Comparison of ENCODE assay signal across 1 cellular context in the genomic region with DNA sequence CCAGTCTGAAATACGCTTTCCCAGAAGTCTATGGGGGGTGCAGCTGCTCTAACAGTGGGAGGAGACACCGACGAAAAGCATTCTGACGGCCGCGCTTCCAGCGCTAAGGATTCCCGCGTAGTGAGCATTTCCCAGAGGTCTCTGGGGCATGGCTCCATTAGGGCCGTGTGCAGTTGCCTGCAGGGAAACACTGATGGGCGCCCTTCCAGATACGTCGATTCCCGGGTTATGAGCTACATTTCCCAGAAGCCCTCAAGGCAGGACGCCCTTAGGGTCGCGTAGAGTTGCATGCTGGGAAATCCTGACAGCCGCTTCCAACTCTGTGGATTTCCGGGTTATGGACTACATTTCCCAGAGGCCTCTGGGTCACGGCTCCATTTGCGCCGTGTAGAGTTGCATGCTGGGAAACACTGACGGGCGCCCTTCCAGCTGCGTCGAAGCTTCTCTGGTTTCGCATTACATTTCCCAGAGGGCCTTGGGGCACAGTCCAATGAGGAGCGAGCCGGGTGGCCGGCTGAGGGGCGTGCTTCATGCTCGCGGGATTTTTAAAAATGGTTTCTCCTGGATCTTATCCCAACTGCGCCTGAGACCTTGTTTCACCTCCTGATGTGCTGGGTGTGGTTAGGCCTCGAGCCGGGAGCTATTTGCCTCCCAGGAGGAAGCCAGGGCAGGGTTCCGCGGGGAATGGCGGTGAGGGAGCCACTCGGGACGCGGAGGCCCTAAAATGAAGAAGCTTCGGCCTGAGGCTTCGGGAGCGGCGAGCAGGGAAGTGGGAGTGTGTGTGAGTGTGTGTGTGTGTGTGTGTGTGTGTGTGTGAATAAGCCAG.
TF ChIP-seq lines count a peak whose summit lies in the region.

No MANE protein-coding gene starts in this region.

TF ChIP-seq in HepG2, 621 proteins besides CTCF, POLR2A, EP300 and RAD21 (continued from another document and continues in another):
- peak; percentile 77; the same call in 2 of the 3 replicates for TF ChIP-seq MXI1 (IDR thresholded peaks at IDR 0.05; ENCODE audit: borderline replicate concordance, low read depth, low read length)
- no peak for TF ChIP-seq ZC3H13 (CRISPR knock-in tag; IDR thresholded peaks at IDR 0.05)
- TF ChIP-seq NFYB (CRISPR knock-in tag; IDR thresholded peaks at IDR 0.05): peak; percentile 82
- no peak for TF ChIP-seq KLF11 (CRISPR knock-in tag; IDR thresholded peaks at IDR 0.05)
- TF ChIP-seq SAP130 (CRISPR knock-in tag; IDR thresholded peaks at IDR 0.05; ENCODE audit: low read depth): peak; percentile 96
- TF ChIP-seq GZF1 (CRISPR knock-in tag; IDR thresholded peaks at IDR 0.05): no peak
- TF ChIP-seq, protein P1, sequence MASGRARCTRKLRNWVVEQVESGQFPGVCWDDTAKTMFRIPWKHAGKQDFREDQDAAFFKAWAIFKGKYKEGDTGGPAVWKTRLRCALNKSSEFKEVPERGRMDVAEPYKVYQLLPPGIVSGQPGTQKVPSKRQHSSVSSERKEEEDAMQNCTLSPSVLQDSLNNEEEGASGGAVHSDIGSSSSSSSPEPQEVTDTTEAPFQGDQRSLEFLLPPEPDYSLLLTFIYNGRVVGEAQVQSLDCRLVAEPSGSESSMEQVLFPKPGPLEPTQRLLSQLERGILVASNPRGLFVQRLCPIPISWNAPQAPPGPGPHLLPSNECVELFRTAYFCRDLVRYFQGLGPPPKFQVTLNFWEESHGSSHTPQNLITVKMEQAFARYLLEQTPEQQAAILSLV (CRISPR knock-in tag; IDR thresholded peaks at IDR 0.05; ENCODE audit: borderline replicate concordance): peak; percentile 39; the same call in 1 of the 2 replicates
- TF ChIP-seq, protein P2, sequence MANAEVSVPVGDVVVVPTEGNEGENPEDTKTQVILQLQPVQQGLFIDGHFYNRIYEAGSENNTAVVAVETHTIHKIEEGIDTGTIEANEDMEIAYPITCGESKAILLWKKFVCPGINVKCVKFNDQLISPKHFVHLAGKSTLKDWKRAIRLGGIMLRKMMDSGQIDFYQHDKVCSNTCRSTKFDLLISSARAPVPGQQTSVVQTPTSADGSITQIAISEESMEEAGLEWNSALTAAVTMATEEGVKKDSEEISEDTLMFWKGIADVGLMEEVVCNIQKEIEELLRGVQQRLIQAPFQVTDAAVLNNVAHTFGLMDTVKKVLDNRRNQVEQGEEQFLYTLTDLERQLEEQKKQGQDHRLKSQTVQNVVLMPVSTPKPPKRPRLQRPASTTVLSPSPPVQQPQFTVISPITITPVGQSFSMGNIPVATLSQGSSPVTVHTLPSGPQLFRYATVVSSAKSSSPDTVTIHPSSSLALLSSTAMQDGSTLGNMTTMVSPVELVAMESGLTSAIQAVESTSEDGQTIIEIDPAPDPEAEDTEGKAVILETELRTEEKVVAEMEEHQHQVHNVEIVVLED (CRISPR knock-in tag; IDR thresholded peaks at IDR 0.05; ENCODE audit: borderline replicate concordance): peak; percentile 88
- peak; percentile 64; the same call in 1 of the 2 replicates for TF ChIP-seq MIER3 (CRISPR knock-in tag; IDR thresholded peaks at IDR 0.05; ENCODE audit: borderline replicate concordance)
- TF ChIP-seq KMT2B (CRISPR knock-in tag; IDR thresholded peaks at IDR 0.05): peak; percentile 61; the same call in 1 of the 2 replicates
- TF ChIP-seq PHF8 (CRISPR knock-in tag; IDR thresholded peaks at IDR 0.05): peak; percentile 51; the same call in 1 of the 2 replicates
- TF ChIP-seq SMYD3 (CRISPR knock-in tag; IDR thresholded peaks at IDR 0.05): no peak
- TF ChIP-seq, protein P3, sequence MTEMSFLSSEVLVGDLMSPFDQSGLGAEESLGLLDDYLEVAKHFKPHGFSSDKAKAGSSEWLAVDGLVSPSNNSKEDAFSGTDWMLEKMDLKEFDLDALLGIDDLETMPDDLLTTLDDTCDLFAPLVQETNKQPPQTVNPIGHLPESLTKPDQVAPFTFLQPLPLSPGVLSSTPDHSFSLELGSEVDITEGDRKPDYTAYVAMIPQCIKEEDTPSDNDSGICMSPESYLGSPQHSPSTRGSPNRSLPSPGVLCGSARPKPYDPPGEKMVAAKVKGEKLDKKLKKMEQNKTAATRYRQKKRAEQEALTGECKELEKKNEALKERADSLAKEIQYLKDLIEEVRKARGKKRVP (CRISPR knock-in tag; IDR thresholded peaks at IDR 0.05): 0 out of 4 replicates have a peak, but pooled peaks of 1 of the 2 experiments have one; percentile 13
- no peak for TF ChIP-seq ZFP41 (CRISPR knock-in tag; IDR thresholded peaks at IDR 0.05; ENCODE audit: borderline replicate concordance)
- TF ChIP-seq ZNF143 (CRISPR knock-in tag; IDR thresholded peaks at IDR 0.05): peak; percentile 94
- TF ChIP-seq POGZ (CRISPR knock-in tag; IDR thresholded peaks at IDR 0.05): peak; percentile 77; the same call in 1 of the 2 replicates
- TF ChIP-seq, protein P4, sequence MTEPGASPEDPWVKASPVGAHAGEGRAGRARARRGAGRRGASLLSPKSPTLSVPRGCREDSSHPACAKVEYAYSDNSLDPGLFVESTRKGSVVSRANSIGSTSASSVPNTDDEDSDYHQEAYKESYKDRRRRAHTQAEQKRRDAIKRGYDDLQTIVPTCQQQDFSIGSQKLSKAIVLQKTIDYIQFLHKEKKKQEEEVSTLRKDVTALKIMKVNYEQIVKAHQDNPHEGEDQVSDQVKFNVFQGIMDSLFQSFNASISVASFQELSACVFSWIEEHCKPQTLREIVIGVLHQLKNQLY (CRISPR knock-in tag; IDR thresholded peaks at IDR 0.05): no peak
- TF ChIP-seq MTF1 (CRISPR knock-in tag; IDR thresholded peaks at IDR 0.05): peak; percentile 92; the same call in 1 of the 2 replicates
- TF ChIP-seq SUZ12 (IDR thresholded peaks at IDR 0.05; ENCODE audit: low read depth, low read length): peak; percentile 78
- TF ChIP-seq, protein P5, sequence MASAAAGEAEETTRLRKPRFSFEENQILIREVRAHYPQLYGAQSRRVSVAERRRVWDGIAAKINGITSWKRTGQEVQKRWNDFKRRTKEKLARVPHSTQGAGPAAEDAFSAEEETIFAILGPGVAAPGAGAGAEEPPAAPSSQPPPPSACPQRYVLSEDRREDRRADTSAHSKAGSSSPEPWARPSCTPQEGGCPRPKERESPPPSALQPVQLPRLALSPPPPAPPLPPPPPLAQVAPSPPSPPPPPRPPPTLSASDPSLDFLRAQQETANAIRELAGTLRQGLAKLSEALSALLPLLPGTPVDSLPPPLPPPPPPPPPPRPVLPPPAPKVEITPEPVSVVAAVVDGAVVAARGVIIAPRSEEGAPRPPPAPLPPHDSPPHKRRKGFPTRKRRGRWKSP (CRISPR knock-in tag; IDR thresholded peaks at IDR 0.05): peak; percentile 19; the same call in 1 of the 2 replicates
- TF ChIP-seq, protein P6, sequence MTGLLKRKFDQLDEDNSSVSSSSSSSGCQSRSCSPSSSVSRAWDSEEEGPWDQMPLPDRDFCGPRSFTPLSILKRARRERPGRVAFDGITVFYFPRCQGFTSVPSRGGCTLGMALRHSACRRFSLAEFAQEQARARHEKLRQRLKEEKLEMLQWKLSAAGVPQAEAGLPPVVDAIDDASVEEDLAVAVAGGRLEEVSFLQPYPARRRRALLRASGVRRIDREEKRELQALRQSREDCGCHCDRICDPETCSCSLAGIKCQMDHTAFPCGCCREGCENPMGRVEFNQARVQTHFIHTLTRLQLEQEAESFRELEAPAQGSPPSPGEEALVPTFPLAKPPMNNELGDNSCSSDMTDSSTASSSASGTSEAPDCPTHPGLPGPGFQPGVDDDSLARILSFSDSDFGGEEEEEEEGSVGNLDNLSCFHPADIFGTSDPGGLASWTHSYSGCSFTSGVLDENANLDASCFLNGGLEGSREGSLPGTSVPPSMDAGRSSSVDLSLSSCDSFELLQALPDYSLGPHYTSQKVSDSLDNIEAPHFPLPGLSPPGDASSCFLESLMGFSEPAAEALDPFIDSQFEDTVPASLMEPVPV (CRISPR knock-in tag; IDR thresholded peaks at IDR 0.05): peak; percentile 62; the same call in 1 of the 2 replicates
- peak; percentile 43; the same call in 1 of the 2 replicates for TF ChIP-seq ELF3 (CRISPR knock-in tag; IDR thresholded peaks at IDR 0.05)
- peak; percentile 79; the same call in 1 of the 2 replicates for TF ChIP-seq HOXA3 (CRISPR knock-in tag; IDR thresholded peaks at IDR 0.05)
- TF ChIP-seq, protein P7, sequence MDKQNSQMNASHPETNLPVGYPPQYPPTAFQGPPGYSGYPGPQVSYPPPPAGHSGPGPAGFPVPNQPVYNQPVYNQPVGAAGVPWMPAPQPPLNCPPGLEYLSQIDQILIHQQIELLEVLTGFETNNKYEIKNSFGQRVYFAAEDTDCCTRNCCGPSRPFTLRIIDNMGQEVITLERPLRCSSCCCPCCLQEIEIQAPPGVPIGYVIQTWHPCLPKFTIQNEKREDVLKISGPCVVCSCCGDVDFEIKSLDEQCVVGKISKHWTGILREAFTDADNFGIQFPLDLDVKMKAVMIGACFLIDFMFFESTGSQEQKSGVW (CRISPR knock-in tag; IDR thresholded peaks at IDR 0.05; ENCODE audit: borderline replicate concordance): no peak
- TF ChIP-seq ZNF335 (CRISPR knock-in tag; IDR thresholded peaks at IDR 0.05): 0 out of 2 replicates have a peak, but pooled peaks have one; percentile 21
- TF ChIP-seq FLYWCH1 (CRISPR knock-in tag; IDR thresholded peaks at IDR 0.05): no peak
- 0 out of 2 replicates have a peak, but pooled peaks have one; percentile 39 for TF ChIP-seq MTA1 (CRISPR knock-in tag; IDR thresholded peaks at IDR 0.05; ENCODE audit: borderline replicate concordance)
- TF ChIP-seq HDAC2 (CRISPR knock-in tag; IDR thresholded peaks at IDR 0.05): peak; percentile 33; the same call in 1 of the 2 replicates
- TF ChIP-seq, protein P8, sequence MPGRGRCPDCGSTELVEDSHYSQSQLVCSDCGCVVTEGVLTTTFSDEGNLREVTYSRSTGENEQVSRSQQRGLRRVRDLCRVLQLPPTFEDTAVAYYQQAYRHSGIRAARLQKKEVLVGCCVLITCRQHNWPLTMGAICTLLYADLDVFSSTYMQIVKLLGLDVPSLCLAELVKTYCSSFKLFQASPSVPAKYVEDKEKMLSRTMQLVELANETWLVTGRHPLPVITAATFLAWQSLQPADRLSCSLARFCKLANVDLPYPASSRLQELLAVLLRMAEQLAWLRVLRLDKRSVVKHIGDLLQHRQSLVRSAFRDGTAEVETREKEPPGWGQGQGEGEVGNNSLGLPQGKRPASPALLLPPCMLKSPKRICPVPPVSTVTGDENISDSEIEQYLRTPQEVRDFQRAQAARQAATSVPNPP (CRISPR knock-in tag; IDR thresholded peaks at IDR 0.05): 0 out of 2 replicates have a peak, but pooled peaks have one; percentile 39
- peak; percentile 93 for TF ChIP-seq SIN3B (IDR thresholded peaks at IDR 0.05; ENCODE audit: low read length)
- 0 out of 2 replicates have a peak, but pooled peaks have one; percentile 20 for TF ChIP-seq ZNF501 (CRISPR knock-in tag; IDR thresholded peaks at IDR 0.05)
- TF ChIP-seq KDM2A (CRISPR knock-in tag; IDR thresholded peaks at IDR 0.05; ENCODE audit: borderline replicate concordance, low read depth): peak; percentile 77; the same call in 1 of the 2 replicates
- TF ChIP-seq, protein P9, sequence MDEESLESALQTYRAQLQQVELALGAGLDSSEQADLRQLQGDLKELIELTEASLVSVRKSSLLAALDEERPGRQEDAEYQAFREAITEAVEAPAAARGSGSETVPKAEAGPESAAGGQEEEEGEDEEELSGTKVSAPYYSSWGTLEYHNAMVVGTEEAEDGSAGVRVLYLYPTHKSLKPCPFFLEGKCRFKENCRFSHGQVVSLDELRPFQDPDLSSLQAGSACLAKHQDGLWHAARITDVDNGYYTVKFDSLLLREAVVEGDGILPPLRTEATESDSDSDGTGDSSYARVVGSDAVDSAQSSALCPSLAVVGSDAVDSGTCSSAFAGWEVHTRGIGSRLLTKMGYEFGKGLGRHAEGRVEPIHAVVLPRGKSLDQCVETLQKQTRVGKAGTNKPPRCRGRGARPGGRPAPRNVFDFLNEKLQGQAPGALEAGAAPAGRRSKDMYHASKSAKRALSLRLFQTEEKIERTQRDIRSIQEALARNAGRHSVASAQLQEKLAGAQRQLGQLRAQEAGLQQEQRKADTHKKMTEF (CRISPR knock-in tag; IDR thresholded peaks at IDR 0.05): peak; percentile 62; the same call in 1 of the 2 replicates
- 0 out of 2 replicates have a peak, but pooled peaks have one; percentile 29 for TF ChIP-seq SP4 (CRISPR knock-in tag; IDR thresholded peaks at IDR 0.05)
- TF ChIP-seq, protein P10, sequence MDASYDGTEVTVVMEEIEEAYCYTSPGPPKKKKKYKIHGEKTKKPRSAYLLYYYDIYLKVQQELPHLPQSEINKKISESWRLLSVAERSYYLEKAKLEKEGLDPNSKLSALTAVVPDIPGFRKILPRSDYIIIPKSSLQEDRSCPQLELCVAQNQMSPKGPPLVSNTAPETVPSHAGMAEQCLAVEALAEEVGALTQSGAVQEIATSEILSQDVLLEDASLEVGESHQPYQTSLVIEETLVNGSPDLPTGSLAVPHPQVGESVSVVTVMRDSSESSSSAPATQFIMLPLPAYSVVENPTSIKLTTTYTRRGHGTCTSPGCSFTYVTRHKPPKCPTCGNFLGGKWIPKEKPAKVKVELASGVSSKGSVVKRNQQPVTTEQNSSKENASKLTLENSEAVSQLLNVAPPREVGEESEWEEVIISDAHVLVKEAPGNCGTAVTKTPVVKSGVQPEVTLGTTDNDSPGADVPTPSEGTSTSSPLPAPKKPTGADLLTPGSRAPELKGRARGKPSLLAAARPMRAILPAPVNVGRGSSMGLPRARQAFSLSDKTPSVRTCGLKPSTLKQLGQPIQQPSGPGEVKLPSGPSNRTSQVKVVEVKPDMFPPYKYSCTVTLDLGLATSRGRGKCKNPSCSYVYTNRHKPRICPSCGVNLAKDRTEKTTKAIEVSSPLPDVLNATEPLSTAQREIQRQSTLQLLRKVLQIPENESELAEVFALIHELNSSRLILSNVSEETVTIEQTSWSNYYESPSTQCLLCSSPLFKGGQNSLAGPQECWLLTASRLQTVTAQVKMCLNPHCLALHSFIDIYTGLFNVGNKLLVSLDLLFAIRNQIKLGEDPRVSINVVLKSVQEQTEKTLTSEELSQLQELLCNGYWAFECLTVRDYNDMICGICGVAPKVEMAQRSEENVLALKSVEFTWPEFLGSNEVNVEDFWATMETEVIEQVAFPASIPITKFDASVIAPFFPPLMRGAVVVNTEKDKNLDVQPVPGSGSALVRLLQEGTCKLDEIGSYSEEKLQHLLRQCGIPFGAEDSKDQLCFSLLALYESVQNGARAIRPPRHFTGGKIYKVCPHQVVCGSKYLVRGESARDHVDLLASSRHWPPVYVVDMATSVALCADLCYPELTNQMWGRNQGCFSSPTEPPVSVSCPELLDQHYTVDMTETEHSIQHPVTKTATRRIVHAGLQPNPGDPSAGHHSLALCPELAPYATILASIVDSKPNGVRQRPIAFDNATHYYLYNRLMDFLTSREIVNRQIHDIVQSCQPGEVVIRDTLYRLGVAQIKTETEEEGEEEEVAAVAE (CRISPR knock-in tag; IDR thresholded peaks at IDR 0.05; ENCODE audit: borderline replicate concordance): peak; percentile 66; the same call in 1 of the 2 replicates
- peak; percentile 82 for TF ChIP-seq HCFC1 (IDR thresholded peaks at IDR 0.05; ENCODE audit: low read depth, low read length)
- TF ChIP-seq, protein P11, sequence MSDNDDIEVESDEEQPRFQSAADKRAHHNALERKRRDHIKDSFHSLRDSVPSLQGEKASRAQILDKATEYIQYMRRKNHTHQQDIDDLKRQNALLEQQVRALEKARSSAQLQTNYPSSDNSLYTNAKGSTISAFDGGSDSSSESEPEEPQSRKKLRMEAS (IDR thresholded peaks at IDR 0.05): 0 out of 2 replicates have a peak, but pooled peaks have one; percentile 30
- no peak for TF ChIP-seq ZNF329 (CRISPR knock-in tag; IDR thresholded peaks at IDR 0.05; ENCODE audit: low read depth)
- TF ChIP-seq BHLHE40 (IDR thresholded peaks at IDR 0.05; ENCODE audit: low read length): no peak
- TF ChIP-seq SP140L (CRISPR knock-in tag; IDR thresholded peaks at IDR 0.05; ENCODE audit: borderline replicate concordance): no peak
- TF ChIP-seq ZFX (CRISPR knock-in tag; IDR thresholded peaks at IDR 0.05; ENCODE audit: low read depth): peak; percentile 40; the same call in 1 of the 2 replicates
- no peak for TF ChIP-seq ZNF777 (CRISPR knock-in tag; IDR thresholded peaks at IDR 0.05)
